ENCODE assay signal across 24 cellular contexts in genomic region chr10:110932505-110933180, GRCh38. TPM values are rescaled to one million over a fixed set of nuclear protein-coding genes. Genes with fewer than 3 reads are reported as not detected.
DNase-seq lines count a peak whose midpoint lies in the region; ATAC-seq, FAIRE-seq and TF ChIP-seq lines count a peak whose summit lies in the region.
"Had no signal": no experiment of that assay in that cellular context is flagged by ENCODE, and none has a peak within 500 bp of the region (broad histone marks: within the 10 kb centered on the region; RNA-seq: fewer than 3 reads in every experiment).

No MANE protein-coding gene starts in this region.

- no peak for ATAC-seq in GM21367 (IDR thresholded peaks at IDR 0.05; ENCODE audit: unreplicated experiment)
- ATAC-seq: mucosa of descending colon; natural killer cell treated with Interleukin-12 subunit alpha and Interleukin-12 subunit beta and Interleukin-15 and Interleukin-18, amount 100 ng/mL, for 72 hours had no signal

- peaks cover 4 to 30% of the 10 kb centered on the region in 2 experiments for H3K4me1 ChIP-seq in neutrophil (ENCODE audit: control insufficient read depth in 1 of 2, insufficient read depth in 1 of 2, low read depth in 1 of 2, low read length in 1 of 2)

- DNase-seq in GM12891 (ENCODE audit: insufficient read length, low spot score) (no peak), HT-29 (ENCODE audit: low spot score) (peak; percentile 49), DMS79 (lab: John Stamatoyannopoulos, UW) (no peak)
- DNase-seq in activated effector memory CD4-positive, alpha-beta T cell treated with Interleukin-2 at 50 U/mL for 16 hours = no peak
- DNase-seq: activated CD4-positive, alpha-beta T cell treated with anti-CD3 and anti-CD28 coated beads for 48 hours; activated CD8-positive, alpha-beta memory T cell treated with anti-CD3 and anti-CD28 coated beads for 24 hours; activated gamma-delta T cell; activated naive CD8-positive, alpha-beta T cell treated with anti-CD3 and anti-CD28 coated beads, Interleukin-2, amount 10 ng/mL, durations not matched to agents 7 days and 5 days; C1 segment of cervical spinal cord; Caco-2; DND-41; endodermal cell; GOT3; KG1; mucosa of descending colon; NCI-H1417 treated with DMSO at 0.1 percent for 48 hours; NCI-H2081; Right ventricle myocardium superior had no signal

- FAIRE-seq in GM12891 (lab: Jason Lieb, UNC) = peak; percentile 72
- FAIRE-seq in endometrium (lab: Jason Lieb, UNC) = peak; percentile 79
- FAIRE-seq: astrocyte had no signal

- no peaks in the 10 kb centered on the region for H3K9me3 ChIP-seq in neutrophil
- H3K9me3 ChIP-seq: Caco-2, mucosa of descending colon had no signal

- H3K27me3 ChIP-seq in neutrophil = no peaks in the 10 kb centered on the region

- H3K27ac ChIP-seq in neutrophil = peak overlapping the region; percentile 16
- H3K27ac ChIP-seq: VCaP had no signal

- TF ChIP-seq CTCF in neutrophil (IDR thresholded peaks at IDR 0.05) = no peak

- no peak for TF ChIP-seq POLR2A in GM12891 (IDR thresholded peaks at IDR 0.05; ENCODE audit: low read depth, low read length)

- H3K4me3 ChIP-seq in neutrophil (ENCODE audit: low read depth in 1 of 2, low read length in 1 of 2) = no peak overlapping the region
- H3K4me3 ChIP-seq: mucosa of descending colon had no signal

- H3K36me3 ChIP-seq in neutrophil = no peaks in the 10 kb centered on the region

TF ChIP-seq in GM12891, 5 proteins besides CTCF, POLR2A, EP300 and RAD21:
- TF ChIP-seq SPI1 (IDR thresholded peaks at IDR 0.05; ENCODE audit: low read depth, low read length) (no peak), POU2F2 (IDR thresholded peaks at IDR 0.05; ENCODE audit: low read depth, low read length) (no peak), PAX5 (IDR thresholded peaks at IDR 0.05; ENCODE audit: insufficient read depth, low read length, severe bottlenecking) (no peak)
TF ChIP-seq in GM12891: peak in this region for 0.

RNA-seq across cellular contexts. Expression of gene SHOC2, which starts 13.2 kb away (rescaled TPM):
- 24.4 TPM for polyA plus RNA-seq in GM12891 (2012; ENCODE audit: low read depth, missing spikeins)
- total RNA-seq in HT-29 (2014; rRNA removed; shearing (Covaris generic)) = 6.4 and 7.0 TPM in 2 replicates

RNA-seq across cellular contexts. Expression of gene BBIP1, which starts 13.7 kb away (rescaled TPM):
- polyA plus RNA-seq in GM12891 (2012; ENCODE audit: low read depth, missing spikeins) = 19.9 TPM
- total RNA-seq in HT-29 (2014; rRNA removed; shearing (Covaris generic)) = 9.2 and 12.7 TPM in 2 replicates
